In the genomic region with DNA sequence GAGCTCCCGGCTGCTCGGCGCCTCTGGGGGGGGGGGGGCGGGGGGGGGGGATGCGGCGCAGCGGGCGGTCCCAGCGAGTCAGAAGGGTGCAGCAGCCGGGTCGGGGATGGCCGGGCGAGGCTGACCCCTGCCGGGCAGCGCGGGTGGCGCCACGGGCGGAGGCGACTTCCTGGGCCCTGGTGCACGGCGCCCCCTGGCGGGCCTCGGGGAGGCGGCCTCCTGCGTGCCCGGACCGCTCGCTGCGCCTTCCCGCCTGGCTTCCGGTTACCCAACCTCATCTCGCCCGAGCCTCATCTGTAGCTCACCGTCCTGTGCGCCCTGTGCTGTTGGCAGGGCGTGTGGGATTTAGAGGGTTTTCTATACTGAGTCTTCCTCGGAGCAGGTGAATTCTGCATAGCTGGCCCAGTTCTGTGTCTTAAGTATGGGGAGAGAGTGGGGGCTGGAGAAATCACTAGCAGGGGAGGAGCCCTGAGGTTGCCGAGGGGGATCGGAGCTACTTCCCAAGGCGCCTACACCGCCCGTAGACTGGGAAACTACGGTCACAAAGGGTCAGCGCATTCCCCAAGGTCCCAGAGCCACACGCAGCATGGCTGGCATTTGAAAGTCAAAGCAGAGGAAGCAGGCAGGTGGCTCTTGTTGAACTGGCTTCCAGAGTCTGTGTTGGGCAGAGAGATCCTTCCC, we compare ENCODE assay signal across 8 cellular contexts. TPM values are rescaled to one million over a fixed set of nuclear protein-coding genes. Genes with fewer than 3 reads are reported as not detected.
A peak's percentile ranks its signal among the peaks of the same experiment; 100 is the strongest.
DNase-seq lines count a peak whose midpoint lies in the region; ATAC-seq and TF ChIP-seq lines count a peak whose summit lies in the region.

No MANE protein-coding gene starts in this region.

- H3K4me3 Mint-ChIP-seq in activated T-cell treated with anti-CD3 and anti-CD28 coated beads, Interleukin-2, amount 50 U/mL, for 4 hours, result peak overlapping the region; percentile 77

- peak; percentile 95 to 97 for ATAC-seq in activated T-cell treated with anti-CD3 and anti-CD28 coated beads, Interleukin-2, amount 50 U/mL, for 4 hours

- intact Hi-C loops in esophagus squamous epithelium (cut with DNase I), result loop anchor here (10.0 kb wide), 1 partner anchor 292 kb away; no protein-coding TSS in a partner anchor

- peak overlapping the region; percentile 34 to 71 (median 43) for H3K4me3 ChIP-seq in esophagus squamous epithelium

- TF ChIP-seq POLR2A in esophagus squamous epithelium (IDR thresholded peaks at IDR 0.05), result no peak

- TF ChIP-seq CTCF in GM20000 (IDR thresholded peaks at IDR 0.05; ENCODE audit: extremely low read depth, missing control alignments) (peak; percentile 100), esophagus squamous epithelium (IDR thresholded peaks at IDR 0.05) (peak; percentile 89 to 100 (median 99))

- DNase-seq in Caki2 (ENCODE audit: low read depth) (peak; percentile 90), GM20000 (ENCODE audit: low spot score) (peak; percentile 95), HS-27A (ENCODE audit: low read depth) (peak; percentile 51), OCI-M1 (lab: John Stamatoyannopoulos, UW) (peak; percentile 96), esophagus squamous epithelium (lab: John Stamatoyannopoulos, UW) (peak; percentile 45), myocyte (ENCODE audit: low read depth) (peak; percentile 89)
- peak; percentile 75 for DNase-seq in activated T-cell treated with anti-CD3 and anti-CD28 coated beads, Interleukin-2, amount 50 U/mL, for 4 hours
- DNase-seq in stimulated activated CD8-positive, alpha-beta memory T cell treated with anti-CD3 and anti-CD28 coated beads, Interleukin-7, amount 100 ng/mL, for 1 hour (ENCODE audit: low read depth in 2 of 2), result peak; percentile 57 to 63

- WGBS in esophagus squamous epithelium, 2 donors, result 0 to 30% methylated on average over 2 to 11 of the region's 46 CpGs

- no peaks in the 10 kb centered on the region for H3K9me3 ChIP-seq in esophagus squamous epithelium

- no peaks in the 10 kb centered on the region for H3K9me3 Mint-ChIP-seq in activated T-cell treated with anti-CD3 and anti-CD28 coated beads, Interleukin-2, amount 50 U/mL, for 4 hours

- no peaks in the 10 kb centered on the region for H3K36me3 Mint-ChIP-seq in activated T-cell treated with anti-CD3 and anti-CD28 coated beads, Interleukin-2, amount 50 U/mL, for 4 hours (ENCODE audit: insufficient read depth)

- H3K27ac ChIP-seq in esophagus squamous epithelium, result peak overlapping the region in 3 of 4 donors; percentile 5 to 59 (median 8)

- H3K4me1 ChIP-seq in esophagus squamous epithelium, result peaks cover 15 to 19% (median 17%) of the 10 kb centered on the region in 3 donors

- peaks cover 0 to 21% (median 0%) of the 10 kb centered on the region in 4 donors for H3K27me3 ChIP-seq in esophagus squamous epithelium

- H3K4me1 Mint-ChIP-seq in activated T-cell treated with anti-CD3 and anti-CD28 coated beads, Interleukin-2, amount 50 U/mL, for 4 hours (ENCODE audit: low read depth), result peaks cover 3% of the 10 kb centered on the region

- H3K27me3 Mint-ChIP-seq in activated T-cell treated with anti-CD3 and anti-CD28 coated beads, Interleukin-2, amount 50 U/mL, for 4 hours (ENCODE audit: low read depth), result peaks cover 17% of the 10 kb centered on the region

- H3K36me3 ChIP-seq in esophagus squamous epithelium, result no peaks in the 10 kb centered on the region

- in situ Hi-C loops in Caki2 (cut with HindIII; ENCODE audit: low pct_unique_long_range_greater_than_20kb, low sequenced_read_pairs), result no loop called here

RNA-seq across cellular contexts. Expression of gene WDFY4, which starts 28.3 kb away (rescaled TPM):
- not detected in 2 replicates for total RNA-seq in Caki2 (2014; rRNA removed; shearing (Covaris generic); ENCODE audit: low replicate concordance)
- total RNA-seq in activated T-cell treated with anti-CD3 and anti-CD28 coated beads, Interleukin-2, amount 50 U/mL, for 4 hours, result 1 to 10 TPM in 1 of 3 donors, under 1 TPM in 2; 0.53 to 3.9 (median 0.89) TPM
- total RNA-seq in esophagus squamous epithelium, result 1 to 10 TPM in 1 of 4 donors, under 1 TPM in 3; 0.61 to 3.8 (median 0.88) TPM
- 0.03 TPM in 1 of 2 replicates, not detected in the other for total RNA-seq in myocyte
- not detected for polyA plus RNA-seq in myocyte (2012)

RNA-seq across cellular contexts. Expression of gene ARHGAP22, which starts 51.5 kb away (rescaled TPM):
- 3.5 and 14.8 TPM in 2 replicates for total RNA-seq in Caki2 (2014; rRNA removed; shearing (Covaris generic); ENCODE audit: low replicate concordance)
- under 1 TPM; 0.08 to 0.63 (median 0.13) TPM for total RNA-seq in activated T-cell treated with anti-CD3 and anti-CD28 coated beads, Interleukin-2, amount 50 U/mL, for 4 hours
- total RNA-seq in esophagus squamous epithelium (1 to 10 TPM in 2 of 4 donors, under 1 TPM in 2; 0.59 to 2.1 (median 1.2) TPM), myocyte (42.8 and 46.6 TPM in 2 replicates)
- 54.3 TPM for polyA plus RNA-seq in myocyte (2012)

Comparison
In these comparisons a context has a peak if more than half of its experiments do, and no peak if none do; other contexts are left out.
1. Peak in every context shown above with its lines: DNase-seq, ATAC-seq, H3K4me3 ChIP-seq and H3K27ac ChIP-seq.
2. DNase-seq: peak in every context shown above with its lines; median percentile 96 in OCI-M1; 95 in GM20000; 90 in Caki2; 89 in myocyte; 75 in activated T-cell treated with anti-CD3 and anti-CD28 coated beads, Interleukin-2, amount 50 U/mL, for 4 hours; 60 in stimulated activated CD8-positive, alpha-beta memory T cell treated with anti-CD3 and anti-CD28 coated beads, Interleukin-7, amount 100 ng/mL, for 1 hour; 51 in HS-27A; 45 in esophagus squamous epithelium.